ENCODE assay signal across 9 cellular contexts in genomic region chr3:141810161-141810560, GRCh38. TPM values are rescaled to one million over a fixed set of nuclear protein-coding genes. Genes with fewer than 3 reads are reported as not detected.
"Had no signal": no experiment of that assay in that cellular context is flagged by ENCODE, and none has a peak within 500 bp of the region (broad histone marks: within the 10 kb centered on the region; RNA-seq: fewer than 3 reads in every experiment).

No MANE protein-coding gene starts in this region.

- ATAC-seq: HCT116 had no signal

- H2AFZ ChIP-seq: GM23248 had no signal

- H3K4me3 ChIP-seq: GM23248, HAP-1 had no signal

- DNase-seq: GM23248, GOT3, H7, IMR-90 had no signal

- H3K9ac ChIP-seq: GM23248 had no signal

- H3K9me3 ChIP-seq: HAP-1 had no signal

- FAIRE-seq: HTR-8/SVneo had no signal

- H3K4me1 ChIP-seq: HAP-1 had no signal

- H3K27ac ChIP-seq: GM23248 had no signal

- H3K36me3 ChIP-seq: HAP-1 had no signal

RNA-seq across cellular contexts. Expression of gene GRK7, which starts 47.0 kb away (rescaled TPM):
- total RNA-seq: GM23248, H4, H7, HT-29, IMR-90 had no signal
- polyA plus RNA-seq: GM23248, IMR-90 had no signal
